27 cellular contexts compared by ENCODE assay signal in genomic region chr12:20400003-20400402, GRCh38.
"Had no signal": no experiment of that assay in that cellular context is flagged by ENCODE, and none has a peak within 500 bp of the region (broad histone marks: within the 10 kb centered on the region; RNA-seq: fewer than 3 reads in every experiment).

No MANE protein-coding gene starts in this region.

- H3K4me1 ChIP-seq: suprapubic skin, upper lobe of right lung, uterus had no signal

- H3K27me3 ChIP-seq: dorsolateral prefrontal cortex, gastrocnemius medialis, ovary, suprapubic skin, transverse colon, upper lobe of right lung, uterus had no signal

- H3K27ac ChIP-seq: dorsolateral prefrontal cortex, epithelial cell of prostate, gastrocnemius medialis, ovary, suprapubic skin, transverse colon, upper lobe of right lung, uterus had no signal

- H3K4me3 ChIP-seq: dorsolateral prefrontal cortex, gastrocnemius medialis, lung, ovary, smooth muscle cell, suprapubic skin, transverse colon, upper lobe of right lung, uterus had no signal

- ATAC-seq: esophagus mucosa; left colon; natural killer cell; sciatic nerve; stimulated activated naive CD8-positive, alpha-beta T cell treated with anti-CD3 and anti-CD28 coated beads, Interleukin-15, amount 100 ng/mL, for 72 hours; upper lobe of right lung had no signal

- H3K36me3 ChIP-seq: gastrocnemius medialis, ovary, suprapubic skin, transverse colon, upper lobe of right lung, uterus had no signal

- H3K9me3 ChIP-seq: gastrocnemius medialis, ovary, suprapubic skin, transverse colon, upper lobe of right lung, uterus had no signal

- DNase-seq: dorsolateral prefrontal cortex; effector CD4-positive, alpha-beta T cell; endodermal cell; foreskin fibroblast; gastrocnemius medialis; head of caudate nucleus; hippocampal formation; left colon; natural killer cell; occipital lobe; ovary; retina; stimulated activated CD4-positive, alpha-beta T cell treated with anti-CD3 and anti-CD28 coated beads, Interleukin-12 subunit alpha, Interleukin-12 subunit beta, amount 100 ng/mL, for 4 hours; stimulated activated CD4-positive, alpha-beta T cell treated with anti-CD3 and anti-CD28 coated beads, Interleukin-1b, Interleukin-23, amount 100 ng/mL, for 48 hours; stimulated activated CD4-positive, alpha-beta T cell treated with anti-CD3 and anti-CD28 coated beads, Interleukin-4, amount 100 ng/mL, for 1 hour; stimulated activated CD8-positive, alpha-beta memory T cell treated with anti-CD3 and anti-CD28 coated beads, Interleukin-4, amount 100 ng/mL, for 48 hours; stimulated activated naive CD4-positive, alpha-beta T cell; stimulated activated naive CD8-positive, alpha-beta T cell treated with anti-CD3 and anti-CD28 coated beads, Interleukin-15, amount 100 ng/mL, for 72 hours; transverse colon; upper lobe of right lung; uterus had no signal
